In the genomic region with DNA sequence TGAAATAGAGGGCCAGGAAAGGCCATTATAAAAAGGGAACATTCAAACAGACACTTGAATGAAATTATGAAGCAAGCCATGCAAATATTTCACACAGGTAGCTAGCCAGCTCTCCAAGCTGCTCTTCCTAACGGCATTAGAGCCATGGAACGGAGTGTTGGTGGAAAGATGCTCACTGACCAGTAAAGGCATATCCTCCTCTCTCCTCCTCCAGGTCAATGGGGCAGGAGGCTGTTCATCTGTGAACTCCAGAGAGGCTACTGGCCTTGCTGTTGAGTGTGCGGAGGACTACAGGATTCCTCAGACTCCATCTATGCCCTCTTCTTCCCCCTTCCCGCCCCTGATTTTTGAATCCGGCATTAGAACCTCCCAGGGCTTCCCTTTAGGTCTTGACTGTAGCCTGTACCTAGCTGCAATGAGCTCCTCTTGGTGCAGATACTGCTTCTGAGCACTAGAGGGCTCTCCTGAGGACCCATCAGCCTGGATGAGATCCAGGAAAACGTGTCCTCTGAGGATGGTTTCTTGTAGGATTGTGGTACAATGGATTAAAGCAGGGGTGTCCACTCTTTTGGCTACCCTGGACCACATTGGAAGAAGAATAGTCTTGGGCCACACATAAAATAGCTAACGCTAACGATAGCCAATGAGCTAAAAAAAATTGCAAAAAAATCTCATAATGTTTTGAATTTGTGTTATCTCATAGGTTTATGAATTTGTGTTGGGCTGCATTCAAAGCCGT, we compare ENCODE assay signal across 9 cellular contexts.
A peak's percentile ranks its signal among the peaks of the same experiment; 100 is the strongest.
DNase-seq lines count a peak whose midpoint lies in the region; ATAC-seq, FAIRE-seq and TF ChIP-seq lines count a peak whose summit lies in the region.
"Had no signal": no experiment of that assay in that cellular context is flagged by ENCODE, and none has a peak within 500 bp of the region (broad histone marks: within the 10 kb centered on the region; RNA-seq: fewer than 3 reads in every experiment).

No MANE protein-coding gene starts in this region.

- no peaks in the 10 kb centered on the region for H3K36me3 Mint-ChIP-seq in activated naive CD4-positive, alpha-beta T cell treated with anti-CD3 and anti-CD28 coated beads for 36 hours (ENCODE audit: low read depth)
- no peaks in the 10 kb centered on the region for H3K36me3 Mint-ChIP-seq in osteocyte (ENCODE audit: unreplicated experiment)
- H3K36me3 Mint-ChIP-seq: natural killer cell treated with Interleukin-12 subunit alpha and Interleukin-12 subunit beta and Interleukin-15 and Interleukin-18, amount 100 ng/mL, for 72 hours had no signal

- H3K27me3 Mint-ChIP-seq in activated naive CD4-positive, alpha-beta T cell treated with anti-CD3 and anti-CD28 coated beads for 36 hours (ENCODE audit: low read depth), result peaks cover 8% of the 10 kb centered on the region
- peaks cover 36% of the 10 kb centered on the region for H3K27me3 Mint-ChIP-seq in osteocyte (ENCODE audit: unreplicated experiment)

- no peaks in the 10 kb centered on the region for H3K9me3 Mint-ChIP-seq in activated naive CD4-positive, alpha-beta T cell treated with anti-CD3 and anti-CD28 coated beads for 36 hours
- H3K9me3 Mint-ChIP-seq in osteocyte (ENCODE audit: unreplicated experiment), result peaks cover 3% of the 10 kb centered on the region
- H3K9me3 Mint-ChIP-seq: natural killer cell treated with Interleukin-12 subunit alpha and Interleukin-12 subunit beta and Interleukin-15 and Interleukin-18, amount 100 ng/mL, for 72 hours had no signal

- peak; percentile 75 for FAIRE-seq in GM12892 (lab: Jason Lieb, UNC)

- CTCF ChIA-PET in activated naive CD4-positive, alpha-beta T cell treated with anti-CD3 and anti-CD28 coated beads for 36 hours (lab: Charles Lee), result interaction anchor here (0.6 to 4.7 kb wide), 80 partner anchors 8 to 681 kb away, joined by 3 to 73 read pairs (median 4); no protein-coding TSS in a partner anchor

- TF ChIP-seq CTCF in AG09319 (IDR thresholded peaks at IDR 0.05; ENCODE audit: low read depth, low read length) (peak; percentile 97), osteocyte (IDR thresholded peaks at IDR 0.05) (peak; percentile 83)

- intact Hi-C loops in activated naive CD4-positive, alpha-beta T cell treated with anti-CD3 and anti-CD28 coated beads for 36 hours (cut with micrococcal nuclease), result loop anchor here (1.0 to 5.0 kb wide), 7 partner anchors 67 to 851 kb away; partner anchors contain the start of gene MAST4

- no peak overlapping the region for H3K27ac Mint-ChIP-seq in activated naive CD4-positive, alpha-beta T cell treated with anti-CD3 and anti-CD28 coated beads for 36 hours
- no peak overlapping the region for H3K27ac Mint-ChIP-seq in osteocyte (ENCODE audit: unreplicated experiment)
- H3K27ac Mint-ChIP-seq: natural killer cell treated with Interleukin-12 subunit alpha and Interleukin-12 subunit beta and Interleukin-15 and Interleukin-18, amount 100 ng/mL, for 72 hours had no signal

- H3K4me1 Mint-ChIP-seq in activated naive CD4-positive, alpha-beta T cell treated with anti-CD3 and anti-CD28 coated beads for 36 hours (ENCODE audit: low read depth), result no peaks in the 10 kb centered on the region
- H3K4me1 Mint-ChIP-seq in osteocyte (ENCODE audit: unreplicated experiment), result no peaks in the 10 kb centered on the region

- TF ChIP-seq POLR2A in GM12892 (IDR thresholded peaks at IDR 0.05; ENCODE audit: low read depth, low read length), result no peak

- peak; percentile 30 for DNase-seq in AG09319 (ENCODE audit: extremely low read depth, low read depth)
- DNase-seq in GM12892 (ENCODE audit: insufficient read length), result peak; percentile 25
- DNase-seq in NCI-H460 (ENCODE audit: extremely low read depth, low read depth), result peak; percentile 68
- DNase-seq in activated naive CD4-positive, alpha-beta T cell treated with anti-CD3 and anti-CD28 coated beads for 36 hours, result peak; percentile 52
- DNase-seq in glomerular endothelial cell (ENCODE audit: extremely low read depth, low read depth, low spot score), result peak; percentile 44
- DNase-seq in osteocyte (ENCODE audit: extremely low spot score, unreplicated experiment), result no peak
- no peak for DNase-seq in cerebellar nuclear complex (lab: John Stamatoyannopoulos, UW)

- no peak overlapping the region for H3K4me3 Mint-ChIP-seq in activated naive CD4-positive, alpha-beta T cell treated with anti-CD3 and anti-CD28 coated beads for 36 hours
- H3K4me3 Mint-ChIP-seq in osteocyte (ENCODE audit: unreplicated experiment), result no peak overlapping the region
- H3K4me3 Mint-ChIP-seq: natural killer cell treated with Interleukin-12 subunit alpha and Interleukin-12 subunit beta and Interleukin-15 and Interleukin-18, amount 100 ng/mL, for 72 hours had no signal

- peak; percentile 69 for ATAC-seq in HG03442 (IDR thresholded peaks at IDR 0.05; ENCODE audit: unreplicated experiment)

Comparison
In these comparisons a context has a peak if more than half of its experiments do, and no peak if none do; other contexts are left out.
1. DNase-seq: peak in AG09319 (single experiment), GM12892 (single experiment), NCI-H460 (single experiment), activated naive CD4-positive, alpha-beta T cell treated with anti-CD3 and anti-CD28 coated beads for 36 hours (single experiment) and glomerular endothelial cell (single experiment); none in osteocyte (single experiment) and cerebellar nuclear complex (0 of 2).